23 cellular contexts compared by ENCODE assay signal in the genomic region with DNA sequence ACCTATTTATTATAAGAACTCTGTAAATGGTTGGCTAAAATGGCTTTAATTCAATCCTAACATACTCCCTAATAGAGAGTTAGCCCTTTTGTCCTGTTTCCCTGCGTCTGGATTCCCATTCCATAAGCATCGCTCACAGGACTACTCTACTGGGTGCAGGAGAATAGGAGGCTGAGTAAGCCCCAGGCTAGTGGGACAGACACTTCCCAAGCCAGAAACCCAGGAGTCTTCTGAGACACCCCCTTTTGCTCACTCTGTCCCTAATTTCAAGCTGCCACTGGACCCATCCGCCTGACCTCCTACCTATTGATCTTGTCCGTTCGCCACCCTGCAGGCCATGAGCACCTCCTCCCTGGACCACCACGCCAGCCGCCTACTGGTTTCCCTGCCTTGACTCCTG. TPM values are rescaled to one million over a fixed set of nuclear protein-coding genes. Genes with fewer than 3 reads are reported as not detected.
DNase-seq lines count a peak whose midpoint lies in the region; ATAC-seq and TF ChIP-seq lines count a peak whose summit lies in the region.
"Had no signal": no experiment of that assay in that cellular context is flagged by ENCODE, and none has a peak within 500 bp of the region (broad histone marks: within the 10 kb centered on the region; RNA-seq: fewer than 3 reads in every experiment).

No MANE protein-coding gene starts in this region.

- POLR2A ChIA-PET in PC-3 (lab: Charles Lee; ENCODE audit: unreplicated experiment) = interaction anchor here (0.7 kb wide), 1 partner anchor 16 kb away, joined by 16 read pairs; the partner anchor contains the start of gene TOB1

- H3K9ac ChIP-seq in PC-3 (ENCODE audit: low read length) = no peak overlapping the region

- intact Hi-C loops in PC-3 (cut with micrococcal nuclease) = loop anchor here (1.0 kb wide), 1 partner anchor 8 kb away; no protein-coding TSS in a partner anchor

- H3K79me2 ChIP-seq in PC-3 (ENCODE audit: low read length) = no peaks in the 10 kb centered on the region

- CTCF ChIA-PET in PC-3 (lab: Charles Lee) = interaction anchor here (0.6 to 0.7 kb wide), 2 partner anchors 11 to 29 kb away, joined by 4 to 5 read pairs; no protein-coding TSS in a partner anchor

- DNase-seq in AG08395 (ENCODE audit: low spot score) (peak; percentile 82), PC-3 (peak; percentile 85), dedifferentiated amniotic fluid mesenchymal stem cell (ENCODE audit: extremely low spot score) (peak; percentile 49), mesenteric fat pad (ENCODE audit: low spot score) (peak; percentile 62), Ammon's horn (ENCODE audit: low spot score) (no peak)
- DNase-seq: activated CD4-positive, alpha-beta T cell treated with anti-CD3 and anti-CD28 coated beads for 1 hour; activated naive CD8-positive, alpha-beta T cell treated with anti-CD3 and anti-CD28 coated beads, Interleukin-2, amount 50 U/mL, for 24 hours; activated T-cell treated with anti-CD3 and anti-CD28 coated beads, Interleukin-2, amount 50 U/mL, for 4 hours; dorsolateral prefrontal cortex; foreskin melanocyte; immature natural killer cell; NCI-H2081 treated with DMSO at 0.1 percent for 48 hours; NCI-H748 treated with DMSO at 0.1 percent for 48 hours; nucleus accumbens; RPMI8226; stimulated activated naive CD8-positive, alpha-beta T cell treated with anti-CD3 and anti-CD28 coated beads, Interleukin-15, Interleukin-2, amounts not matched to agents 100 U/mL and 50 U/mL, for 24 hours; T-helper 2 cell; uterus had no signal

- ATAC-seq in PC-3 (peak; percentile 94), HG03159 (IDR thresholded peaks at IDR 0.05; ENCODE audit: unreplicated experiment) (no peak), GM21717 (IDR thresholded peaks at IDR 0.05; ENCODE audit: unreplicated experiment) (no peak), gastroesophageal sphincter (no peak)
- ATAC-seq: activated naive CD8-positive, alpha-beta T cell treated with anti-CD3 and anti-CD28 coated beads, Interleukin-2, amount 50 U/mL, for 24 hours; activated T-cell treated with anti-CD3 and anti-CD28 coated beads, Interleukin-2, amount 50 U/mL, for 4 hours; stimulated activated naive CD8-positive, alpha-beta T cell treated with anti-CD3 and anti-CD28 coated beads, Interleukin-15, Interleukin-2, amounts not matched to agents 100 U/mL and 50 U/mL, for 24 hours had no signal

- H3K4me1 ChIP-seq in PC-3 (ENCODE audit: insufficient read depth, low read length) (peaks cover 7% of the 10 kb centered on the region), gastroesophageal sphincter (no peaks in the 10 kb centered on the region)
- H3K4me1 ChIP-seq: uterus had no signal

- H3K27ac ChIP-seq in PC-3 (ENCODE audit: low read length) (no peak overlapping the region), gastroesophageal sphincter (no peak overlapping the region)
- H3K27ac ChIP-seq: dorsolateral prefrontal cortex, uterus had no signal

- peak overlapping the region; percentile 33 for H3K4me2 ChIP-seq in PC-3 (ENCODE audit: low read length)

- no peaks in the 10 kb centered on the region for H3K27me3 ChIP-seq in PC-3 (ENCODE audit: low read length)
- no peaks in the 10 kb centered on the region for H3K27me3 ChIP-seq in gastroesophageal sphincter
- H3K27me3 ChIP-seq: dorsolateral prefrontal cortex, uterus had no signal

- TF ChIP-seq CTCF in PC-3 (conservative IDR thresholded peaks at IDR 0.05; ENCODE audit: low read depth, low read length) (no peak), gastroesophageal sphincter (IDR thresholded peaks at IDR 0.05) (no peak)

- no peak overlapping the region for H3K4me3 ChIP-seq in PC-3 (ENCODE audit: low read length)
- no peak overlapping the region for H3K4me3 ChIP-seq in gastroesophageal sphincter
- H3K4me3 ChIP-seq: dorsolateral prefrontal cortex, skin epidermis, uterus had no signal

- H4K20me1 ChIP-seq in PC-3 (ENCODE audit: low read length) = no peaks in the 10 kb centered on the region

- H3K9me3 ChIP-seq in PC-3 (ENCODE audit: low read length) (no peaks in the 10 kb centered on the region), gastroesophageal sphincter (peaks cover 0 to 6% (median 0%) of the 10 kb centered on the region in 3 donors)

- no peaks in the 10 kb centered on the region for H3F3A ChIP-seq in PC-3 (ENCODE audit: low read length, unreplicated experiment)

- no peak for TF ChIP-seq POLR2A in gastroesophageal sphincter (IDR thresholded peaks at IDR 0.05)

- no peak overlapping the region for H2AFZ ChIP-seq in PC-3 (ENCODE audit: low read length)

- H3K9me2 ChIP-seq in PC-3 (replicated peaks; ENCODE audit: low read length) = no peaks in the 10 kb centered on the region

- TF ChIP-seq EP300 in gastroesophageal sphincter (IDR thresholded peaks at IDR 0.05) = no peak

- WGBS in gastroesophageal sphincter (ENCODE audit: low coverage in 1 of 2), 2 donors = 43 to 73% methylated on average over 1 to 3 of the region's 7 CpGs

- no TSS peak for BruUV-seq in PC-3 (replicated peaks; lab: Mats Ljungman, UMichigan)

- H3K36me3 ChIP-seq in PC-3 (ENCODE audit: low read depth, low read length) (no peaks in the 10 kb centered on the region), gastroesophageal sphincter (no peaks in the 10 kb centered on the region)
- H3K36me3 ChIP-seq: uterus had no signal

RNA-seq across cellular contexts. Expression of gene TOB1, which starts 16.7 kb away (rescaled TPM):
- 28.7 and 39.3 TPM in 2 replicates for total RNA-seq in PC-3 (2014; rRNA removed)
- total RNA-seq in mesenteric fat pad = 70.7 TPM
- 10 to 100 TPM; 27.8 to 47.2 (median 29.6) TPM for total RNA-seq in gastroesophageal sphincter

RNA-seq across cellular contexts. Expression of gene WFIKKN2, which starts 47.5 kb away (rescaled TPM):
- not detected in 2 replicates for total RNA-seq in PC-3 (2014; rRNA removed)
- total RNA-seq in mesenteric fat pad = 0.16 TPM
- under 1 TPM; 0.16 to 0.69 (median 0.36) TPM for total RNA-seq in gastroesophageal sphincter
- total RNA-seq: activated T-cell treated with anti-CD3 and anti-CD28 coated beads, Interleukin-2, amount 50 U/mL, for 4 hours; B cell had no signal
